Comparison of ENCODE assay signal across 13 cellular contexts in genomic region chr2:179059026-179059680, GRCh38. TPM values are rescaled to one million over a fixed set of nuclear protein-coding genes. Genes with fewer than 3 reads are reported as not detected.
DNase-seq lines count a peak whose midpoint lies in the region; ATAC-seq, FAIRE-seq and TF ChIP-seq lines count a peak whose summit lies in the region.
"Had no signal": no experiment of that assay in that cellular context is flagged by ENCODE, and none has a peak within 500 bp of the region (broad histone marks: within the 10 kb centered on the region; RNA-seq: fewer than 3 reads in every experiment).

No MANE protein-coding gene starts in this region.

- no peaks in the 10 kb centered on the region for H3K36me3 ChIP-seq in GM12878 (ENCODE audit: control insufficient read depth in 2 of 2, insufficient read depth in 2 of 2, low read length in 1 of 2)
- H3K36me3 ChIP-seq: tibial artery had no signal

- SMC1A ChIA-PET in GM12878 (lab: Charles Lee; ENCODE audit: uncharacterized antibody, unreplicated experiment), result interaction anchor here (0.5 to 4.4 kb wide), 19 partner anchors 8 to 229 kb away, joined by 3 to 33 read pairs (median 3); partner anchors contain the start of gene CCDC141

- no peak for TF ChIP-seq CTCF in GM12878 (IDR thresholded peaks at IDR 0.05 in 2 of 3, conservative IDR thresholded peaks at IDR 0.05 in 1 of 3; ENCODE audit: control insufficient read depth in 2 of 3, extremely low read depth in 1 of 3, insufficient read depth in 1 of 3, low read depth in 3 of 3, low read length in 3 of 3)

- no peaks in the 10 kb centered on the region for H3K79me2 ChIP-seq in GM12878 (ENCODE audit: control insufficient read depth, insufficient read depth, low read length)

- no peak for TF ChIP-seq RAD21 in GM12878 (IDR thresholded peaks at IDR 0.05; ENCODE audit: insufficient read depth, low read depth, low read length)

- ATAC-seq in GM18502 (IDR thresholded peaks at IDR 0.05; ENCODE audit: poor library complexity, unreplicated experiment), result peak; percentile 82
- ATAC-seq in GM21526 (IDR thresholded peaks at IDR 0.05; ENCODE audit: low FRiP score, unreplicated experiment), result peak; percentile 84
- peak; percentile 78 for ATAC-seq in HG03354 (IDR thresholded peaks at IDR 0.05; ENCODE audit: poor library complexity, severe bottlenecking, unreplicated experiment)
- peak; percentile 94 for ATAC-seq in GM12878
- ATAC-seq in HG03439 (IDR thresholded peaks at IDR 0.05; ENCODE audit: unreplicated experiment), result no peak
- no peak for ATAC-seq in GM18873 (IDR thresholded peaks at IDR 0.05; ENCODE audit: low FRiP score, unreplicated experiment)
- ATAC-seq in GM19397 (IDR thresholded peaks at IDR 0.05; ENCODE audit: unreplicated experiment), result no peak

- H3K27me3 ChIP-seq in GM12878 (replicated peaks in 1 of 2; ENCODE audit: control insufficient read depth in 2 of 2, insufficient read depth in 2 of 2, low read length in 1 of 2), result no peaks in the 10 kb centered on the region
- H3K27me3 ChIP-seq: tibial artery had no signal

- peak overlapping the region; percentile 50; the same call in 1 of the 2 replicates for H3K4me2 ChIP-seq in GM12878 (ENCODE audit: control insufficient read depth, insufficient read depth)

- TF ChIP-seq EP300 in GM12878 (IDR thresholded peaks at IDR 0.05; ENCODE audit: borderline replicate concordance in 1 of 2, control insufficient read depth in 1 of 2, low read depth in 2 of 2, low read length in 2 of 2), result no peak

- POLR2A ChIA-PET in GM12878 (lab: Charles Lee), result interaction anchor here (0.7 to 3.9 kb wide), 6 partner anchors 9 to 285 kb away, joined by 3 to 24 read pairs (median 5); partner anchors contain the start of gene CCDC141

- no peak overlapping the region for H2AFZ ChIP-seq in GM12878 (ENCODE audit: control insufficient read depth, low read depth, low read length)

- H3K4me3 ChIP-seq in GM12878, result no peak overlapping the region
- H3K4me3 ChIP-seq: tibial artery had no signal

- DNase-seq in GM12878 (ENCODE audit: low read depth, low spot score) (no peak), DMS53 (lab: John Stamatoyannopoulos, UW) (no peak)
- DNase-seq: stimulated activated CD4-positive, alpha-beta T cell treated with anti-CD3 and anti-CD28 coated beads, Interleukin-4, amount 100 ng/mL, for 1 hour; tibial artery had no signal

- BruUV-seq in GM12878 (replicated peaks; lab: Mats Ljungman, UMichigan), result no TSS peak

- 68% methylated on average over 1 of the region's 1 CpG for WGBS in GM12878 (ENCODE audit: insufficient coverage, insufficient replicate concordance, low lambda C conversion rate, missing lambda C conversion rate)

- peak overlapping the region; percentile 4; the same call in 1 of the 2 replicates for H3K27ac ChIP-seq in GM12878 (ENCODE audit: control insufficient read depth, insufficient read depth)
- H3K27ac ChIP-seq: tibial artery had no signal

- peaks cover 9% of the 10 kb centered on the region for H3K4me1 ChIP-seq in GM12878 (ENCODE audit: control insufficient read depth, insufficient read depth, low read length)

- RAD21 ChIA-PET in GM12878 (lab: Charles Lee; ENCODE audit: unreplicated experiment), result interaction anchor here (0.8 to 2.8 kb wide), 11 partner anchors 9 to 264 kb away, joined by 3 to 23 read pairs (median 5); partner anchors contain the start of gene CCDC141

- no peaks in the 10 kb centered on the region; the same call in 2 of the 3 replicates for H3K9me3 ChIP-seq in GM12878 (replicated peaks; ENCODE audit: control insufficient read depth, insufficient read depth, low read length)
- H3K9me3 ChIP-seq: tibial artery had no signal

- intact Hi-C loops in GM12878 (cut with micrococcal nuclease; ENCODE audit: unreplicated experiment), result no loop called here

- CTCF ChIA-PET in GM12878 (lab: Yijun Ruan, JAX), result interaction anchor here (0.5 to 3.0 kb wide), 7 partner anchors 9 to 174 kb away, joined by 3 to 15 read pairs (median 8); partner anchors contain the start of gene CCDC141

- no peak for FAIRE-seq in GM12878 (lab: Jason Lieb, UNC)
- FAIRE-seq: TTC549 had no signal

- H4K20me1 ChIP-seq in GM12878 (ENCODE audit: control insufficient read depth, insufficient read depth), result no peaks in the 10 kb centered on the region

- in situ Hi-C loops in GM12878 (cut with MboI), result no loop called here

- TF ChIP-seq POLR2A in GM12878 (IDR thresholded peaks at IDR 0.05; ENCODE audit: low read depth, low read length), result no peak

- H3K9ac ChIP-seq in GM12878 (ENCODE audit: control insufficient read depth, insufficient read depth, low read length), result no peak overlapping the region

TF ChIP-seq in GM12878, 131 proteins besides CTCF, POLR2A, EP300 and RAD21 (continues in another document):
- TF ChIP-seq HDGF (IDR thresholded peaks at IDR 0.05), result no peak
- TF ChIP-seq ZNF274 (IDR thresholded peaks at IDR 0.05; ENCODE audit: insufficient read depth, insufficient read length), result no peak
- no peak for TF ChIP-seq EGR1 (IDR thresholded peaks at IDR 0.05; ENCODE audit: borderline replicate concordance in 1 of 2, low read depth in 2 of 2, low read length in 2 of 2)
- no peak for TF ChIP-seq MLLT1 (IDR thresholded peaks at IDR 0.05)
- peak; percentile 55; the same call in 1 of the 2 replicates for TF ChIP-seq RELB (IDR thresholded peaks at IDR 0.05; ENCODE audit: low read depth)
- no peak for TF ChIP-seq SREBF2 (IDR thresholded peaks at IDR 0.05; ENCODE audit: low read length)
- no peak for TF ChIP-seq SIX5 (IDR thresholded peaks at IDR 0.05; ENCODE audit: low read depth, low read length, severe bottlenecking)

RNA-seq across cellular contexts. Expression of gene CCDC141, which starts 9.2 kb away (rescaled TPM):
- 97.0 and 101 TPM in 2 replicates for total RNA-seq in GM12878 (2013; cell fraction: nucleolus; rRNA removed)
- total RNA-seq in GM12878 (2014; rRNA removed), result 6.2 and 6.9 TPM in 2 replicates
- total RNA-seq in GM12878 (2014; rRNA removed; fragmentation: Illumina TruSeq; extraction: Trizol), result 10.2 and 10.4 TPM in 2 replicates
- 9.6 and 12.5 TPM in 2 replicates for total RNA-seq in GM12878 (2021)
- 0.55 TPM for polyA plus RNA-seq in GM12878 (2011; ENCODE audit: low read depth)
- 3.5 and 4.8 TPM in 2 replicates for polyA plus RNA-seq in GM12878 (2011; rRNA removed)
- polyA plus RNA-seq in GM12878 (2011; cell fraction: cytosol; rRNA removed), result 1.5 and 1.8 TPM in 2 replicates
- 8.9 and 9.0 TPM in 2 replicates for polyA plus RNA-seq in GM12878 (2011; cell fraction: nucleus; rRNA removed)
- polyA plus RNA-seq in GM12878 (2012), result 0.67 and 1.0 TPM in 2 replicates
- polyA plus RNA-seq in GM12878 (2014; fragmentation: Illumina TruSeq; extraction: Trizol), result 2.1 and 2.8 TPM in 2 replicates
- 1 to 10 TPM in 1 of 2 experiments, under 1 TPM in 1; 0.84 to 2.1 TPM for polyA plus RNA-seq in GM12878 (2014; fragmentation: Nextera tagmentation; extraction: Ambion mirVana)
- polyA plus RNA-seq in GM12878 (2014; rRNA removed), result 1.9 and 2.0 TPM in 2 replicates
- 1 to 10 TPM; 3.7 to 3.9 TPM for polyA plus RNA-seq in GM12878 (2016; fragmentation: Nextera tagmentation; extraction: Ambion mirVana)
- 28.6 and 29.6 TPM in 2 replicates for polyA minus RNA-seq in GM12878 (2011; rRNA and poly(A)+ RNA removed)
- 4.8 and 5.7 TPM in 2 replicates for polyA minus RNA-seq in GM12878 (2011; cell fraction: cytosol; rRNA and poly(A)+ RNA removed)
- 62.5 and 78.6 TPM in 2 replicates for polyA minus RNA-seq in GM12878 (2011; cell fraction: nucleus; rRNA and poly(A)+ RNA removed)
- total RNA-seq: neural crest cell had no signal
- polyA plus RNA-seq: CD14-positive monocyte had no signal

Comparison
In these comparisons a context has a peak if more than half of its experiments do, and no peak if none do; other contexts are left out.
1. ATAC-seq: peak in GM18502 (single experiment), GM21526 (single experiment), HG03354 (single experiment) and GM12878 (single experiment); none in HG03439 (single experiment), GM18873 (single experiment) and GM19397 (single experiment).